ENCODE assay signal across 8 cellular contexts in the genomic region with DNA sequence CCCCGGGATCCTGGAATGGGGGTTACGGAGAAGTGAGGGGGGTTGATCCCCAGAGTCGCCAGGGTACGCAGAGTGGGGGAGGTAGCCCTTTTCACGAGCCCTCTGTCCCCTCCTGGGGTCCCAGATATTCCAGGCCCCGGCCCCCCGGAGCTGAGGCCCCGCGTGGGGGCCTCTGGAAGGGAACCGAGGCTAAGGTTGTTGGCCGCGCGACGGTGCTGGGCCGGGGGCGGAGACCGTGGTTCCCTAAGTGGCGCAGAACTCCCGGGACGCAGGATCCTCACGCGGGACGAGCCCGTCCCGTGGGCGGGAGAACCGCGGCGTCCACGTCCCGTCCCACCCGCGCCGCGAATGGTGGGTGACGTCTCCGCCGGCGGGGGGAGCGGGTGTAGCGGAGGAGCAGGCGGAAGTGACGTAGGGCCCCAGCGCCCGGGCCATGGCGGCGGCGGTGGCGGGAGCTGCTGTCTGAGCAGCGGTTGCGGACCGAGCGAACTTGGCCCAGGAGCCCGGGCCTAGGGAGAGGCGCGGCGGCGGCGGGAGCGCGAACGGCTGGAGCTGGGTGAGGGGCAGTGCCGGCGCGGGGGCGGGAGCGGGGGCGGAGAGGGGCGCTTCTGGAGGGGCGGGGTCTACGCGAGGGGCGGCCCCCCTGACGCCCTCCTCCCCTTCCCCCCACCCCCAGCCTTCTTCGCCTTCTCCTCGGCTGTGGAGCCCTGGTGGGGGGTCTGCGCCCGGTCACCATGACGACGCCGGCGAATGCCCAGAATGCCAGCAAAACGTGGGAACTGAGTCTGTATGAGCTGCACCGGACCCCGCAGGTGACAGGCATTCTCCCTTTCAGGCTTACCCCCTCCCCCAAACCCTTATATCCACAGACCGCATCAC. TPM values are rescaled to one million over a fixed set of nuclear protein-coding genes. Genes with fewer than 3 reads are reported as not detected.
A peak's percentile ranks its signal among the peaks of the same experiment; 100 is the strongest.
DNase-seq lines count a peak whose midpoint lies in the region; TF ChIP-seq lines count a peak whose summit lies in the region.

Gene RING1 (plus strand): TSS at position 412 of the 879 bp plus-strand sequence. CDS start 323 bp downstream, at position 735.

- peaks cover 24% of the 10 kb centered on the region for H3F3A ChIP-seq in SU-DHL-6 (ENCODE audit: insufficient read depth)

- peaks cover 15 to 37% (median 27%) of the 10 kb centered on the region in 11 experiments for H3K36me3 ChIP-seq in BLaER1 treated with 17β-estradiol and CSF1 and Interleukin-3, amounts not matched to agents 10 nM and 100 nM
- H3K36me3 ChIP-seq in SU-DHL-6 (ENCODE audit: low read length), result no peaks in the 10 kb centered on the region
- H3K36me3 ChIP-seq in osteoblast (ENCODE audit: insufficient read depth, low read length), result peaks cover 23% of the 10 kb centered on the region

- H3K79me2 ChIP-seq in SU-DHL-6 (ENCODE audit: insufficient read depth, low read length), result no peaks in the 10 kb centered on the region
- peaks cover 19% of the 10 kb centered on the region for H3K79me2 ChIP-seq in osteoblast (ENCODE audit: insufficient read depth, low read length)

- H3K36me3 Mint-ChIP-seq in activated naive CD8-positive, alpha-beta T cell, result peaks cover 2% of the 10 kb centered on the region
- no peaks in the 10 kb centered on the region for H3K36me3 Mint-ChIP-seq in glutamatergic neuron (ENCODE audit: unreplicated experiment)

- peaks cover 15 to 43% (median 29%) of the 10 kb centered on the region in 11 experiments for H3K27me3 ChIP-seq in BLaER1 treated with 17β-estradiol and CSF1 and Interleukin-3, amounts not matched to agents 10 nM and 100 nM
- H3K27me3 ChIP-seq in SU-DHL-6 (ENCODE audit: low read length) (no peaks in the 10 kb centered on the region), osteoblast (ENCODE audit: insufficient read depth, low read length) (no peaks in the 10 kb centered on the region)

- H3K4me1 ChIP-seq in BLaER1 treated with 17β-estradiol and CSF1 and Interleukin-3, amounts not matched to agents 10 nM and 100 nM, result peaks cover 44 to 61% (median 51%) of the 10 kb centered on the region in 10 experiments
- H3K4me1 ChIP-seq in osteoblast (ENCODE audit: insufficient read depth, low read length), result peaks cover 38% of the 10 kb centered on the region

- peak within 1 kb of the TSS; percentile 64 to 96 (median 88) for H3K4me3 ChIP-seq in BLaER1 treated with 17β-estradiol and CSF1 and Interleukin-3, amounts not matched to agents 10 nM and 100 nM
- peak within 1 kb of the TSS; percentile 78 for H3K4me3 ChIP-seq in LNCaP clone FGC (ENCODE audit: low read depth, low read length)
- peak within 1 kb of the TSS; percentile 71 for H3K4me3 ChIP-seq in SU-DHL-6 (ENCODE audit: insufficient read depth, low read length, poor library complexity, severe bottlenecking)
- H3K4me3 ChIP-seq in osteoblast (ENCODE audit: insufficient read depth, low read length), result peak within 1 kb of the TSS; percentile 90

- peak within 1 kb of the TSS; percentile 78 to 91 (median 87) for H3K27ac ChIP-seq in BLaER1 treated with 17β-estradiol and CSF1 and Interleukin-3, amounts not matched to agents 10 nM and 100 nM
- H3K27ac ChIP-seq in SU-DHL-6 (ENCODE audit: low read depth, low read length) (peak within 1 kb of the TSS; percentile 49), osteoblast (ENCODE audit: low read depth, low read length) (peak within 1 kb of the TSS; percentile 95), temporal lobe (ENCODE audit: low read depth, low read length) (peak within 1 kb of the TSS; percentile 86)

- H3K27ac Mint-ChIP-seq in activated naive CD8-positive, alpha-beta T cell, result peak within 1 kb of the TSS; percentile 91
- peak within 1 kb of the TSS; percentile 74 for H3K27ac Mint-ChIP-seq in glutamatergic neuron (ENCODE audit: unreplicated experiment)

- H3K4me2 ChIP-seq in BLaER1 treated with 17β-estradiol and CSF1 and Interleukin-3, amounts not matched to agents 10 nM and 100 nM, result peak within 1 kb of the TSS; percentile 93 to 100 (median 98)
- H3K4me2 ChIP-seq in SU-DHL-6 (ENCODE audit: low read depth, low read length, poor library complexity, severe bottlenecking) (peak within 1 kb of the TSS; percentile 84), osteoblast (ENCODE audit: insufficient read depth, low read length) (peak within 1 kb of the TSS; percentile 97)

- H3K4me3 Mint-ChIP-seq in activated naive CD8-positive, alpha-beta T cell, result peak within 1 kb of the TSS; percentile 93
- peak within 1 kb of the TSS; percentile 93 for H3K4me3 Mint-ChIP-seq in glutamatergic neuron (ENCODE audit: unreplicated experiment)

- peaks cover 0 to 24% (median 6%) of the 10 kb centered on the region in 11 experiments; a peak in 7 of 22 replicates for H4K20me1 ChIP-seq in BLaER1 treated with 17β-estradiol and CSF1 and Interleukin-3, amounts not matched to agents 10 nM and 100 nM
- no peaks in the 10 kb centered on the region for H4K20me1 ChIP-seq in SU-DHL-6 (ENCODE audit: low read depth, low read length)
- H4K20me1 ChIP-seq in osteoblast (ENCODE audit: insufficient read depth, low read length), result peaks cover 8% of the 10 kb centered on the region

- no peak for TF ChIP-seq CTCF in LNCaP clone FGC (IDR thresholded peaks at IDR 0.05; ENCODE audit: control insufficient read depth, extremely low read depth, insufficient read depth)
- no peak for TF ChIP-seq CTCF in SU-DHL-6 (IDR thresholded peaks at IDR 0.05; ENCODE audit: insufficient read depth, low read length, poor library complexity, severe bottlenecking)
- TF ChIP-seq CTCF in glutamatergic neuron (IDR thresholded peaks at IDR 0.05; ENCODE audit: partially characterized antibody, unreplicated experiment), result no peak
- no peak for TF ChIP-seq CTCF in osteoblast (IDR thresholded peaks at IDR 0.05; ENCODE audit: extremely low read depth, low read depth, low read length)

- H2AFZ ChIP-seq in SU-DHL-6 (ENCODE audit: low read depth, low read length, severe bottlenecking) (peak within 1 kb of the TSS; percentile 87), osteoblast (ENCODE audit: low read length) (peak within 1 kb of the TSS; percentile 66)

- no peaks in the 10 kb centered on the region for H3K9me2 ChIP-seq in SU-DHL-6 (replicated peaks; ENCODE audit: insufficient read depth, low read length)

- DNase-seq in GM19240 (ENCODE audit: insufficient read length, low spot score) (peak; percentile 79), LNCaP clone FGC (ENCODE audit: low read depth) (no peak), glutamatergic neuron (peak; percentile 81), osteoblast (ENCODE audit: insufficient read length, low spot score, missing footprints) (peak; percentile 100)

- peak within 1 kb of the TSS; percentile 77 to 96 (median 91) for H3K9ac ChIP-seq in BLaER1 treated with 17β-estradiol and CSF1 and Interleukin-3, amounts not matched to agents 10 nM and 100 nM
- H3K9ac ChIP-seq in SU-DHL-6 (ENCODE audit: low read length), result peak within 1 kb of the TSS; percentile 85

- H3K9me3 ChIP-seq in BLaER1 treated with 17β-estradiol and CSF1 and Interleukin-3, amounts not matched to agents 10 nM and 100 nM (replicated peaks in 1 of 11), result no peaks in the 10 kb centered on the region
- H3K9me3 ChIP-seq in SU-DHL-6 (ENCODE audit: insufficient read depth, low read length) (no peaks in the 10 kb centered on the region), osteoblast (ENCODE audit: low read depth, low read length) (no peaks in the 10 kb centered on the region)

- no peaks in the 10 kb centered on the region for H3K27me3 Mint-ChIP-seq in activated naive CD8-positive, alpha-beta T cell
- H3K27me3 Mint-ChIP-seq in glutamatergic neuron (ENCODE audit: unreplicated experiment), result peaks cover 19% of the 10 kb centered on the region

- no peaks in the 10 kb centered on the region for H3K9me3 Mint-ChIP-seq in activated naive CD8-positive, alpha-beta T cell (ENCODE audit: low read depth)
- H3K9me3 Mint-ChIP-seq in glutamatergic neuron (ENCODE audit: unreplicated experiment), result peaks cover 4% of the 10 kb centered on the region

- peaks cover 48% of the 10 kb centered on the region for H3K4me1 Mint-ChIP-seq in activated naive CD8-positive, alpha-beta T cell (ENCODE audit: low read depth)
- peaks cover 13% of the 10 kb centered on the region for H3K4me1 Mint-ChIP-seq in glutamatergic neuron (ENCODE audit: low read depth, unreplicated experiment)

RNA-seq across cellular contexts. Expression of gene RING1, which starts in this region (rescaled TPM):
- total RNA-seq in glutamatergic neuron (ENCODE audit: unreplicated experiment) (37.3 TPM), osteoblast (34.0 and 34.2 TPM in 2 replicates), temporal lobe (16.7 TPM)
